Comparison of ENCODE assay signal across 22 cellular contexts in the genomic region with DNA sequence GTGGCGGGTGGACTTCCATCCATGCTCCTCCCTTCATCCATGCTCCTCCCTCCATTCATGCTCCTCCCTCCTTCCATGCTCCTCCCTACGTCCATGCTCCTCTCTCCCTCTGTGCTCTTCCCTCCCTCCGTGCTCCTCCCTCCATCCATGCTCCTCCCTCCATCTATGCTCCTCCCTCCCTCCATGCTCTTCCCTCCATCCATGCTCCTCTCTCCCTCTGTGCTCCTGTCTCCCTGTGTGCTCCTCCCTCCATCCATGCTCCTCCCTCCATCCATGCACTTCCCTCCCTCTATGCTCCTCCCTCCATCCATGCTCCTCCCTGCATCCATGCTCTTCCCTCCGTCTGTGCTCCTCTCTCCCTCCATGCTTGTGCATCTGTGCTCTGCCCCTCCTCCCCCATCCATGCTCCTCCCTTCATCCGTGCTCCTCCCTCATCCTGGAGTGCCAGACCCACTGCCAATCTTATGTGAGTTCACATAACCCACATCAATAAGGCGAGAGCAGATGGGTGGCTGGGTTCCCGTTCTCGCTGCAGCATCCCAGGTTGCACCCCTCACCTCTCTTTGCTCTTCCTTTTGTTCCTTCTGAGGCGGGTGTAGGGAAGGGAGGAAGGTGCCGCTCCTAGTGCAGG. TPM values are rescaled to one million over a fixed set of nuclear protein-coding genes. Genes with fewer than 3 reads are reported as not detected.
DNase-seq lines count a peak whose midpoint lies in the region; ATAC-seq and TF ChIP-seq lines count a peak whose summit lies in the region.
"Had no signal": no experiment of that assay in that cellular context is flagged by ENCODE, and none has a peak within 500 bp of the region (broad histone marks: within the 10 kb centered on the region; RNA-seq: fewer than 3 reads in every experiment).

No MANE protein-coding gene starts in this region.

- H3K9me3 Mint-ChIP-seq in activated CD4-positive, alpha-beta T cell treated with anti-CD3 and anti-CD28 coated beads, Interleukin-2, amount 10 ng/mL, durations not matched to agents 24 days and 14 days, result no peaks in the 10 kb centered on the region
- no peaks in the 10 kb centered on the region for H3K9me3 Mint-ChIP-seq in activated T-helper 2 cell treated with anti-CD3 and anti-CD28 coated beads, Interferon-gamma antibody, Interleukin-2, Interleukin-4, amounts not matched to agents 10 μg/mL and 5 μg/mL and 100 μg/mL, durations not matched to agents 14 hours and 24 hours and 36 hours
- no peaks in the 10 kb centered on the region for H3K9me3 Mint-ChIP-seq in CD4-positive, alpha-beta T cell
- no peaks in the 10 kb centered on the region for H3K9me3 Mint-ChIP-seq in activated CD4-positive, alpha-beta memory T cell treated with anti-CD3 and anti-CD28 coated beads, Interleukin-2, amount 10 ng/mL, durations not matched to agents 7 days and 5 days
- H3K9me3 Mint-ChIP-seq: activated B cell treated with CpG ODN at 0.5 μM for 24 hours; brain; mesothelial cell of epicardium; natural killer cell; stimulated activated naive CD8-positive, alpha-beta T cell treated with anti-CD3 and anti-CD28 coated beads, Interleukin-15, Interleukin-2, amounts not matched to agents 100 ng/mL and 50 ng/mL, for 24 hours had no signal

- H3K27ac ChIP-seq in HEK293 (ENCODE audit: extremely low read depth, low read depth, low read length) (no peak overlapping the region), neuronal stem cell (replicated peaks; ENCODE audit: low read length) (no peak overlapping the region)
- H3K27ac ChIP-seq in CD4-positive, alpha-beta T cell (ENCODE audit: low read depth, low read length), result no peak overlapping the region
- H3K27ac ChIP-seq: tibial nerve had no signal

- H3K4me2 ChIP-seq in neuronal stem cell (ENCODE audit: insufficient read depth, low read length, poor library complexity, severe bottlenecking), result no peak overlapping the region

- no CpG with 5 or more reads among the region's 10 CpGs for WGBS in neuronal stem cell (ENCODE audit: extremely low coverage in 2 of 2, insufficient read length in 2 of 2, insufficient replicate concordance in 1 of 2), 2 donors

- peak overlapping the region; percentile 42 for H2BK120ac ChIP-seq in neuronal stem cell (ENCODE audit: low read depth, low read length)

- H3K36me3 ChIP-seq in HEK293 (ENCODE audit: control insufficient read depth in 2 of 2, insufficient read depth in 1 of 2, low read length in 2 of 2) (no peaks in the 10 kb centered on the region), neuronal stem cell (replicated peaks in 1 of 2; ENCODE audit: control insufficient read depth in 2 of 2, insufficient read depth in 2 of 2, low read length in 2 of 2) (no peaks in the 10 kb centered on the region)
- H3K36me3 ChIP-seq: tibial nerve had no signal

- no peak overlapping the region for H2AFZ ChIP-seq in neuronal stem cell (ENCODE audit: low read length)

- no peak overlapping the region for H2BK15ac ChIP-seq in neuronal stem cell (ENCODE audit: low read length)

- no peak for TF ChIP-seq CTCF in HEK293 (tag by site-specific recombination; IDR thresholded peaks at IDR 0.05)
- TF ChIP-seq CTCF in CD4-positive, alpha-beta T cell (IDR thresholded peaks at IDR 0.05), result no peak

- H3K18ac ChIP-seq in neuronal stem cell (ENCODE audit: low read length), result no peak overlapping the region

- peak overlapping the region; percentile 54 for H3K4me3 Mint-ChIP-seq in activated CD4-positive, alpha-beta T cell treated with anti-CD3 and anti-CD28 coated beads, Interleukin-2, amount 10 ng/mL, durations not matched to agents 24 days and 14 days
- H3K4me3 Mint-ChIP-seq in activated T-helper 2 cell treated with anti-CD3 and anti-CD28 coated beads, Interferon-gamma antibody, Interleukin-2, Interleukin-4, amounts not matched to agents 10 μg/mL and 5 μg/mL and 100 μg/mL, durations not matched to agents 14 hours and 24 hours and 36 hours (ENCODE audit: low read depth), result no peak overlapping the region
- no peak overlapping the region for H3K4me3 Mint-ChIP-seq in CD4-positive, alpha-beta T cell
- H3K4me3 Mint-ChIP-seq in activated CD4-positive, alpha-beta memory T cell treated with anti-CD3 and anti-CD28 coated beads, Interleukin-2, amount 10 ng/mL, durations not matched to agents 7 days and 5 days, result no peak overlapping the region
- H3K4me3 Mint-ChIP-seq: activated B cell treated with CpG ODN at 0.5 μM for 24 hours; brain; mesothelial cell of epicardium; natural killer cell; stimulated activated naive CD8-positive, alpha-beta T cell treated with anti-CD3 and anti-CD28 coated beads, Interleukin-15, Interleukin-2, amounts not matched to agents 100 ng/mL and 50 ng/mL, for 24 hours had no signal

- H2BK5ac ChIP-seq in neuronal stem cell (ENCODE audit: low read length), result no peak overlapping the region

- H3K36me3 Mint-ChIP-seq in activated CD4-positive, alpha-beta T cell treated with anti-CD3 and anti-CD28 coated beads, Interleukin-2, amount 10 ng/mL, durations not matched to agents 24 days and 14 days (ENCODE audit: low read depth), result peaks cover 22% of the 10 kb centered on the region
- H3K36me3 Mint-ChIP-seq in activated T-helper 2 cell treated with anti-CD3 and anti-CD28 coated beads, Interferon-gamma antibody, Interleukin-2, Interleukin-4, amounts not matched to agents 10 μg/mL and 5 μg/mL and 100 μg/mL, durations not matched to agents 14 hours and 24 hours and 36 hours (ENCODE audit: low read depth), result peaks cover 15% of the 10 kb centered on the region
- H3K36me3 Mint-ChIP-seq in CD4-positive, alpha-beta T cell (ENCODE audit: low read depth), result no peaks in the 10 kb centered on the region
- H3K36me3 Mint-ChIP-seq in activated CD4-positive, alpha-beta memory T cell treated with anti-CD3 and anti-CD28 coated beads, Interleukin-2, amount 10 ng/mL, durations not matched to agents 7 days and 5 days (ENCODE audit: low read depth), result peaks cover 10% of the 10 kb centered on the region
- H3K36me3 Mint-ChIP-seq: mesothelial cell of epicardium, natural killer cell had no signal

- no peak overlapping the region for H3K14ac ChIP-seq in neuronal stem cell (ENCODE audit: low read length)

- no peak overlapping the region for H4K91ac ChIP-seq in neuronal stem cell (ENCODE audit: low read depth, low read length, poor library complexity)

- H3K4me1 Mint-ChIP-seq in activated CD4-positive, alpha-beta T cell treated with anti-CD3 and anti-CD28 coated beads, Interleukin-2, amount 10 ng/mL, durations not matched to agents 24 days and 14 days, result peaks cover 84% of the 10 kb centered on the region
- H3K4me1 Mint-ChIP-seq in activated T-helper 2 cell treated with anti-CD3 and anti-CD28 coated beads, Interferon-gamma antibody, Interleukin-2, Interleukin-4, amounts not matched to agents 10 μg/mL and 5 μg/mL and 100 μg/mL, durations not matched to agents 14 hours and 24 hours and 36 hours (ENCODE audit: low read depth), result peaks cover 72% of the 10 kb centered on the region
- peaks cover 63% of the 10 kb centered on the region for H3K4me1 Mint-ChIP-seq in CD4-positive, alpha-beta T cell (ENCODE audit: low read depth)
- peaks cover 77% of the 10 kb centered on the region for H3K4me1 Mint-ChIP-seq in activated CD4-positive, alpha-beta memory T cell treated with anti-CD3 and anti-CD28 coated beads, Interleukin-2, amount 10 ng/mL, durations not matched to agents 7 days and 5 days

- H3K23ac ChIP-seq in neuronal stem cell (ENCODE audit: low read depth, low read length, poor library complexity), result peak overlapping the region; percentile 65

- H3K27me3 Mint-ChIP-seq in activated CD4-positive, alpha-beta T cell treated with anti-CD3 and anti-CD28 coated beads, Interleukin-2, amount 10 ng/mL, durations not matched to agents 24 days and 14 days, result no peaks in the 10 kb centered on the region
- no peaks in the 10 kb centered on the region for H3K27me3 Mint-ChIP-seq in activated T-helper 2 cell treated with anti-CD3 and anti-CD28 coated beads, Interferon-gamma antibody, Interleukin-2, Interleukin-4, amounts not matched to agents 10 μg/mL and 5 μg/mL and 100 μg/mL, durations not matched to agents 14 hours and 24 hours and 36 hours (ENCODE audit: low read depth)
- no peaks in the 10 kb centered on the region for H3K27me3 Mint-ChIP-seq in CD4-positive, alpha-beta T cell
- H3K27me3 Mint-ChIP-seq in activated CD4-positive, alpha-beta memory T cell treated with anti-CD3 and anti-CD28 coated beads, Interleukin-2, amount 10 ng/mL, durations not matched to agents 7 days and 5 days, result no peaks in the 10 kb centered on the region
- H3K27me3 Mint-ChIP-seq: activated B cell treated with CpG ODN at 0.5 μM for 24 hours; brain; stimulated activated naive CD8-positive, alpha-beta T cell treated with anti-CD3 and anti-CD28 coated beads, Interleukin-15, Interleukin-2, amounts not matched to agents 100 ng/mL and 50 ng/mL, for 24 hours had no signal

- no peak for DNase-seq in activated CD4-positive, alpha-beta T cell treated with anti-CD3 and anti-CD28 coated beads, Interleukin-2, amount 10 ng/mL, durations not matched to agents 24 days and 14 days
- DNase-seq in activated CD4-positive, alpha-beta T cell treated with anti-CD3 and anti-CD28 coated beads, Interleukin-2, amount 50 U/mL, for 1 hour, result no peak
- DNase-seq in activated T-helper 2 cell treated with anti-CD3 and anti-CD28 coated beads, Interferon-gamma antibody, Interleukin-2, Interleukin-4, amounts not matched to agents 10 μg/mL and 5 μg/mL and 100 μg/mL, durations not matched to agents 14 hours and 24 hours and 36 hours (ENCODE audit: low spot score), result no peak
- DNase-seq in neuronal stem cell (ENCODE audit: low spot score) (no peak), HuH-7.5 (ENCODE audit: low spot score) (no peak)
- DNase-seq in CD4-positive, alpha-beta T cell, result no peak
- no peak for DNase-seq in activated CD4-positive, alpha-beta memory T cell treated with anti-CD3 and anti-CD28 coated beads, Interleukin-2, amount 10 ng/mL, durations not matched to agents 7 days and 5 days
- DNase-seq: activated B cell treated with CpG ODN at 0.5 μM for 24 hours, activated gamma-delta T cell, GF-D8, islet precursor cell, left ventricle myocardium superior, natural killer cell, NCI-H187, NCI-H526 treated with DMSO at 0.1 percent for 48 hours, SHP77 had no signal

- H2BK12ac ChIP-seq in neuronal stem cell (ENCODE audit: low read length), result no peak overlapping the region

- H3K4me3 ChIP-seq in HEK293 (ENCODE audit: low read depth, low read length) (no peak overlapping the region), neuronal stem cell (ENCODE audit: low read length in 2 of 2) (no peak overlapping the region)
- H3K4me3 ChIP-seq: tibial nerve had no signal

- intact Hi-C loops in activated CD4-positive, alpha-beta T cell treated with anti-CD3 and anti-CD28 coated beads, Interleukin-2, amount 10 ng/mL, durations not matched to agents 24 days and 14 days (cut with micrococcal nuclease), result loop anchor here (10.0 kb wide), 1 partner anchor 566 kb away; the partner anchor contains the start of gene NLK
- intact Hi-C loops in activated T-helper 2 cell treated with anti-CD3 and anti-CD28 coated beads, Interferon-gamma antibody, Interleukin-2, Interleukin-4, amounts not matched to agents 10 μg/mL and 5 μg/mL and 100 μg/mL, durations not matched to agents 14 hours and 24 hours and 36 hours (cut with micrococcal nuclease), result no loop called here
- intact Hi-C loops in CD4-positive, alpha-beta T cell (cut with DNase I, micrococcal nuclease), result no loop called here

- POLR2A ChIA-PET in HEK293 (lab: Yijun Ruan, JAX), result no interaction called here
- POLR2A ChIA-PET in CD4-positive, alpha-beta T cell (lab: Charles Lee), result no interaction called here
- POLR2A ChIA-PET in activated CD4-positive, alpha-beta memory T cell treated with anti-CD3 and anti-CD28 coated beads, Interleukin-2, amount 10 ng/mL, durations not matched to agents 7 days and 5 days (lab: Charles Lee), result no interaction called here

- H3K4me1 ChIP-seq in HEK293 (ENCODE audit: control insufficient read depth, insufficient read depth, low read length) (peaks cover 3% of the 10 kb centered on the region; the same call in 1 of the 2 replicates), neuronal stem cell (ENCODE audit: control insufficient read depth in 2 of 2, insufficient read depth in 1 of 2, low read depth in 1 of 2, low read length in 2 of 2) (peaks cover 0 to 2% of the 10 kb centered on the region in 2 donors)

- no peak overlapping the region for H2AK5ac ChIP-seq in neuronal stem cell (ENCODE audit: low read depth, low read length)

- peak overlapping the region; percentile 89 for H3K27ac Mint-ChIP-seq in activated CD4-positive, alpha-beta T cell treated with anti-CD3 and anti-CD28 coated beads, Interleukin-2, amount 10 ng/mL, durations not matched to agents 24 days and 14 days
- H3K27ac Mint-ChIP-seq in activated T-helper 2 cell treated with anti-CD3 and anti-CD28 coated beads, Interferon-gamma antibody, Interleukin-2, Interleukin-4, amounts not matched to agents 10 μg/mL and 5 μg/mL and 100 μg/mL, durations not matched to agents 14 hours and 24 hours and 36 hours, result peak overlapping the region; percentile 1
- H3K27ac Mint-ChIP-seq in CD4-positive, alpha-beta T cell, result no peak overlapping the region
- H3K27ac Mint-ChIP-seq in activated CD4-positive, alpha-beta memory T cell treated with anti-CD3 and anti-CD28 coated beads, Interleukin-2, amount 10 ng/mL, durations not matched to agents 7 days and 5 days, result no peak overlapping the region
- H3K27ac Mint-ChIP-seq: activated B cell treated with CpG ODN at 0.5 μM for 24 hours had no signal

- H3K9me3 ChIP-seq in HEK293 (ENCODE audit: control insufficient read depth, insufficient read depth, low read depth, low read length) (no peaks in the 10 kb centered on the region), neuronal stem cell (replicated peaks in 1 of 2; ENCODE audit: control insufficient read depth in 2 of 2, insufficient read depth in 1 of 2, low read depth in 1 of 2, low read length in 2 of 2) (no peaks in the 10 kb centered on the region)
- H3K9me3 ChIP-seq in CD4-positive, alpha-beta T cell (ENCODE audit: control insufficient read depth, low read length), result no peaks in the 10 kb centered on the region
- H3K9me3 ChIP-seq: tibial nerve had no signal

- no peak overlapping the region for H3K4ac ChIP-seq in neuronal stem cell (ENCODE audit: low read length)

- H3K27me3 ChIP-seq in neuronal stem cell (ENCODE audit: control insufficient read depth in 3 of 3, insufficient read depth in 3 of 3, low read depth in 1 of 3, low read length in 3 of 3), result no peaks in the 10 kb centered on the region
- no peaks in the 10 kb centered on the region for H3K27me3 ChIP-seq in CD4-positive, alpha-beta T cell (ENCODE audit: control insufficient read depth, insufficient read depth, low read length)
- H3K27me3 ChIP-seq: tibial nerve had no signal

- H4K8ac ChIP-seq in neuronal stem cell (ENCODE audit: low read depth, low read length), result no peak overlapping the region

- peaks cover 6% of the 10 kb centered on the region for H3K79me1 ChIP-seq in neuronal stem cell (ENCODE audit: low read depth, low read length)

- H3K9ac ChIP-seq in neuronal stem cell (ENCODE audit: low read depth, low read length, poor library complexity), result peak overlapping the region; percentile 1

- CTCF ChIA-PET in HEK293 (lab: Yijun Ruan, JAX), result no interaction called here
- CTCF ChIA-PET in CD4-positive, alpha-beta T cell (lab: Charles Lee), result no interaction called here
- CTCF ChIA-PET in activated CD4-positive, alpha-beta memory T cell treated with anti-CD3 and anti-CD28 coated beads, Interleukin-2, amount 10 ng/mL, durations not matched to agents 7 days and 5 days (lab: Charles Lee), result no interaction called here

- no peak for ATAC-seq in CD4-positive, alpha-beta T cell (ENCODE audit: poor library complexity)
- ATAC-seq: left ventricle myocardium superior, natural killer cell, Panc1 had no signal

RNA-seq across cellular contexts. Expression of gene KSR1, which starts 22.8 kb away (rescaled TPM):
- 104 TPM in 2 replicates for total RNA-seq in activated CD4-positive, alpha-beta T cell treated with anti-CD3 and anti-CD28 coated beads, Interleukin-2, amount 10 ng/mL, durations not matched to agents 24 days and 14 days
- total RNA-seq in activated T-helper 2 cell treated with anti-CD3 and anti-CD28 coated beads, Interferon-gamma antibody, Interleukin-2, Interleukin-4, amounts not matched to agents 10 μg/mL and 5 μg/mL and 100 μg/mL, durations not matched to agents 14 hours and 24 hours and 36 hours, result 96.5 and 101 TPM in 2 replicates
- polyA plus RNA-seq in neuronal stem cell (2013, experiment 1 of 2), result 19.3 TPM
- 19.3 TPM for polyA plus RNA-seq in neuronal stem cell (2013, experiment 2 of 2)
- 10 to 100 TPM; 19.4 to 25.3 TPM for total RNA-seq in CD4-positive, alpha-beta T cell
- 10 to 100 TPM; 44.4 to 47.6 TPM for total RNA-seq in activated CD4-positive, alpha-beta memory T cell treated with anti-CD3 and anti-CD28 coated beads, Interleukin-2, amount 10 ng/mL, durations not matched to agents 7 days and 5 days

Comparison
In these comparisons a context has a peak if more than half of its experiments do, and no peak if none do; other contexts are left out.
1. H3K27ac Mint-ChIP-seq: peak in activated CD4-positive, alpha-beta T cell treated with anti-CD3 and anti-CD28 coated beads, Interleukin-2, amount 10 ng/mL, durations not matched to agents 24 days and 14 days (single experiment) and activated T-helper 2 cell treated with anti-CD3 and anti-CD28 coated beads, Interferon-gamma antibody, Interleukin-2, Interleukin-4, amounts not matched to agents 10 μg/mL and 5 μg/mL and 100 μg/mL, durations not matched to agents 14 hours and 24 hours and 36 hours (single experiment); none in CD4-positive, alpha-beta T cell (single experiment) and activated CD4-positive, alpha-beta memory T cell treated with anti-CD3 and anti-CD28 coated beads, Interleukin-2, amount 10 ng/mL, durations not matched to agents 7 days and 5 days (single experiment).